10 cellular contexts compared by ENCODE assay signal in genomic region chr13:45564108-45564507, GRCh38. TPM values are rescaled to one million over a fixed set of nuclear protein-coding genes. Genes with fewer than 3 reads are reported as not detected.
DNase-seq lines count a peak whose midpoint lies in the region; ATAC-seq and TF ChIP-seq lines count a peak whose summit lies in the region.
"Had no signal": no experiment of that assay in that cellular context is flagged by ENCODE, and none has a peak within 500 bp of the region (broad histone marks: within the 10 kb centered on the region; RNA-seq: fewer than 3 reads in every experiment).

No MANE protein-coding gene starts in this region.

- no peaks in the 10 kb centered on the region; the same call in 1 of the 2 replicates for H3K36me3 ChIP-seq in Karpas-422 (ENCODE audit: insufficient read depth, low read length)
- no peaks in the 10 kb centered on the region for H3K36me3 ChIP-seq in left lung
- H3K36me3 ChIP-seq in sigmoid colon = no peaks in the 10 kb centered on the region
- no peaks in the 10 kb centered on the region for H3K36me3 ChIP-seq in tibial nerve
- H3K36me3 ChIP-seq: SJSA1 had no signal

- TF ChIP-seq POLR2A in sigmoid colon (IDR thresholded peaks at IDR 0.05) = no peak
- no peak for TF ChIP-seq POLR2A in tibial nerve (IDR thresholded peaks at IDR 0.05)

- no peaks in the 10 kb centered on the region for H3K9me2 ChIP-seq in Karpas-422 (replicated peaks; ENCODE audit: insufficient read depth, low read length)

- H4K20me1 ChIP-seq in Karpas-422 (ENCODE audit: insufficient read depth, low read depth, low read length) = no peaks in the 10 kb centered on the region

- TF ChIP-seq EP300 in sigmoid colon (IDR thresholded peaks at IDR 0.05) (no peak), tibial nerve (IDR thresholded peaks at IDR 0.05) (no peak)

- WGBS in sigmoid colon, 2 donors = 22 to 50% methylated on average over 2 of the region's 2 CpGs
- WGBS in tibial nerve, 2 donors = 9 to 19% methylated on average over 2 of the region's 2 CpGs

- TF ChIP-seq CTCF in left lung (IDR thresholded peaks at IDR 0.05) = no peak
- no peak for TF ChIP-seq CTCF in sigmoid colon (IDR thresholded peaks at IDR 0.05)
- TF ChIP-seq CTCF in tibial nerve (IDR thresholded peaks at IDR 0.05) = no peak

- H3K27ac ChIP-seq in Karpas-422 (ENCODE audit: low read length) (no peak overlapping the region), left lung (no peak overlapping the region), sigmoid colon (no peak overlapping the region), tibial nerve (no peak overlapping the region)
- H3K27ac ChIP-seq: SJSA1 had no signal

- H3K27me3 ChIP-seq in Karpas-422 (ENCODE audit: low read length) = no peaks in the 10 kb centered on the region
- no peaks in the 10 kb centered on the region for H3K27me3 ChIP-seq in left lung
- no peaks in the 10 kb centered on the region for H3K27me3 ChIP-seq in sigmoid colon
- H3K27me3 ChIP-seq in tibial nerve = no peaks in the 10 kb centered on the region
- H3K27me3 ChIP-seq: SJSA1 had no signal

- no peak overlapping the region for H3K9ac ChIP-seq in Karpas-422 (ENCODE audit: low read length)

- H2AFZ ChIP-seq in Karpas-422 (ENCODE audit: low read length) = no peak overlapping the region

- ATAC-seq in left lung (peak; percentile 99), GM19467 (IDR thresholded peaks at IDR 0.05; ENCODE audit: unreplicated experiment) (no peak)

- intact Hi-C loops in left lung (cut with DNase I) (no loop called here), sigmoid colon (cut with DNase I) (no loop called here)

- no peaks in the 10 kb centered on the region for H3K79me2 ChIP-seq in Karpas-422 (ENCODE audit: low read length)

- H3K4me3 ChIP-seq in Karpas-422 (ENCODE audit: low read length) (no peak overlapping the region), left lung (no peak overlapping the region), sigmoid colon (no peak overlapping the region), tibial nerve (no peak overlapping the region)
- H3K4me3 ChIP-seq: SJSA1 had no signal

- no peaks in the 10 kb centered on the region for H3K9me3 ChIP-seq in Karpas-422 (ENCODE audit: low read length)
- peaks cover 0 to 6% of the 10 kb centered on the region in 2 donors for H3K9me3 ChIP-seq in left lung
- H3K9me3 ChIP-seq in sigmoid colon = peaks cover 0 to 2% (median 0%) of the 10 kb centered on the region in 4 donors
- H3K9me3 ChIP-seq in tibial nerve = peaks cover 0 to 8% (median 0%) of the 10 kb centered on the region in 4 donors
- H3K9me3 ChIP-seq: SJSA1 had no signal

- H3K4me1 ChIP-seq in Karpas-422 (ENCODE audit: low read length) (no peaks in the 10 kb centered on the region), left lung (no peaks in the 10 kb centered on the region), sigmoid colon (no peaks in the 10 kb centered on the region), tibial nerve (no peaks in the 10 kb centered on the region)
- H3K4me1 ChIP-seq: SJSA1 had no signal

- peak; percentile 93 for DNase-seq in DMS53 (lab: John Stamatoyannopoulos, UW)
- peak; percentile 27 for DNase-seq in Karpas-422
- DNase-seq in amniotic stem cell (lab: John Stamatoyannopoulos, UW) = peak; percentile 6
- DNase-seq in left lung = no peak
- DNase-seq in COR-L47 (lab: John Stamatoyannopoulos, UW) = no peak
- no peak for DNase-seq in sigmoid colon
- DNase-seq in tibial nerve (ENCODE audit: low spot score in 2 of 2) = no peak
- DNase-seq: MM.1S had no signal

- H3K4me2 ChIP-seq in Karpas-422 (ENCODE audit: low read depth, low read length, poor library complexity, severe bottlenecking) = no peak overlapping the region

RNA-seq across cellular contexts. Expression of gene ERICH6B, which starts 51.4 kb away (rescaled TPM):
- total RNA-seq in Karpas-422 (2014; rRNA removed; shearing (Covaris generic); ENCODE audit: low replicate concordance) = not detected in 2 replicates
- total RNA-seq in left lung (not detected), sigmoid colon (not detected), tibial nerve (not detected)
- polyA plus RNA-seq in sigmoid colon = not detected
- total RNA-seq: SJSA1 had no signal

Comparison
In these comparisons a context has a peak if more than half of its experiments do, and no peak if none do; other contexts are left out.
1. DNase-seq: peak in DMS53 (single experiment), Karpas-422 (single experiment) and amniotic stem cell (single experiment); none in left lung (0 of 2), COR-L47 (single experiment), sigmoid colon (single experiment) and tibial nerve (0 of 2).